ENCODE assay signal across 1 cellular context in genomic region chr5:151870820-151871219, GRCh38.
TF ChIP-seq lines count a peak whose summit lies in the region.

No MANE protein-coding gene starts in this region.

TF ChIP-seq in K562, 482 proteins besides CTCF, POLR2A, EP300 and RAD21 (continued from another document):
- TF ChIP-seq ATF3 (IDR thresholded peaks at IDR 0.05) = peak; percentile 68
- TF ChIP-seq ATF3 (CRISPR knock-in tag; conservative IDR thresholded peaks at IDR 0.05) = no peak
